In the genomic region with DNA sequence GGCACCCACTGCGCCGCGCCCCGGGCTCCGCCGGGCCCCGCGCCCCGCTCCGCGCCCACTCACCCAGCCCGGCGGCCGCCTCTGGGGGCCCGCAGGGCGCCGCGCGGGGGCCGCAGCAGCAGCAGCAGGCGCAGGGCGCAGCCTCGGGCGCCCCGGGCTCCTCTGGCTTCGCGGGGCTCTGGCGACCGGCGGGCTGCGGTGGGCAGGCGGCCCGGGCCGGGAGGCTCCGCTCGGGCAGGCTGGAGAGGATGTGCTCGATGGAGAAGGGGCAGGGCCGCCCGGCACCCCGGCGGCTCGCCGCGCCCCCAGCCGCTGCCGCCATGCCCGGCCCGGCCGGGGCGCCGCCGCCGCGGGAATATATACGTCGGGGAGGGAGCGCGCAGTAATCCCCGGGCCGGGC, we compare ENCODE assay signal across 10 cellular contexts. TPM values are rescaled to one million over a fixed set of nuclear protein-coding genes. Genes with fewer than 3 reads are reported as not detected.
DNase-seq lines count a peak whose midpoint lies in the region; ATAC-seq and TF ChIP-seq lines count a peak whose summit lies in the region.
"Had no signal": no experiment of that assay in that cellular context is flagged by ENCODE, and none has a peak within 500 bp of the region (broad histone marks: within the 10 kb centered on the region; RNA-seq: fewer than 3 reads in every experiment).

A gene with protein sequence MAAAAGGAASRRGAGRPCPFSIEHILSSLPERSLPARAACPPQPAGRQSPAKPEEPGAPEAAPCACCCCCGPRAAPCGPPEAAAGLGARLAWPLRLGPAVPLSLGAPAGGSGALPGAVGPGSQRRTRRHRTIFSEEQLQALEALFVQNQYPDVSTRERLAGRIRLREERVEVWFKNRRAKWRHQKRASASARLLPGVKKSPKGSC (minus strand): TSS at position 331 of the 400 bp plus-strand sequence. CDS start 9 bp downstream, at position 322.

- H3K27ac Mint-ChIP-seq in activated CD4-positive, alpha-beta T cell treated with anti-CD3 and anti-CD28 coated beads, Interleukin-2, amount 10 ng/mL, durations not matched to agents 7 days and 5 days, result no peak within 1 kb of the TSS
- no peak within 1 kb of the TSS for H3K27ac Mint-ChIP-seq in WTC11
- H3K27ac Mint-ChIP-seq in immature natural killer cell, result no peak within 1 kb of the TSS
- H3K27ac Mint-ChIP-seq in stimulated activated naive B cell treated with anti-CD40 and anti-IgM and Interleukin-4, amounts not matched to agents 10 μg/mL and 1 μg/mL and 100 μg/mL, for 72 hours, result peak within 1 kb of the TSS; percentile 82

- H3K27me3 Mint-ChIP-seq in activated CD4-positive, alpha-beta T cell treated with anti-CD3 and anti-CD28 coated beads, Interleukin-2, amount 10 ng/mL, durations not matched to agents 7 days and 5 days, result peaks cover 52% of the 10 kb centered on the region
- H3K27me3 Mint-ChIP-seq in WTC11 (ENCODE audit: low read depth) (peaks cover 79% of the 10 kb centered on the region), immature natural killer cell (ENCODE audit: low read depth in 3 of 3) (peaks cover 17 to 24% (median 19%) of the 10 kb centered on the region in 3 donors)
- H3K27me3 Mint-ChIP-seq in stimulated activated naive B cell treated with anti-CD40 and anti-IgM and Interleukin-4, amounts not matched to agents 10 μg/mL and 1 μg/mL and 100 μg/mL, for 72 hours, result peaks cover 50 to 69% of the 10 kb centered on the region in 2 donors

- H3K4me3 Mint-ChIP-seq in activated CD4-positive, alpha-beta T cell treated with anti-CD3 and anti-CD28 coated beads, Interleukin-2, amount 10 ng/mL, durations not matched to agents 7 days and 5 days, result peak within 1 kb of the TSS; percentile 60
- H3K4me3 Mint-ChIP-seq in WTC11 (peak within 1 kb of the TSS; percentile 72), immature natural killer cell (peak within 1 kb of the TSS in 3 of 5 donors; percentile 32 to 42 (median 39))
- peak within 1 kb of the TSS; percentile 73 to 74 for H3K4me3 Mint-ChIP-seq in stimulated activated naive B cell treated with anti-CD40 and anti-IgM and Interleukin-4, amounts not matched to agents 10 μg/mL and 1 μg/mL and 100 μg/mL, for 72 hours

- CTCF ChIA-PET in activated CD4-positive, alpha-beta T cell treated with anti-CD3 and anti-CD28 coated beads, Interleukin-2, amount 10 ng/mL, durations not matched to agents 7 days and 5 days (lab: Charles Lee), result interaction anchor here (0.6 to 1.3 kb wide), 2 partner anchors 24 to 333 kb away, joined by 3 to 5 read pairs; no protein-coding TSS in a partner anchor
- CTCF ChIA-PET in WTC11 (lab: Charles Lee), result interaction anchor here (0.6 to 3.4 kb wide), 3 partner anchors 28 to 65 kb away, joined by 4 to 11 read pairs (median 4); a partner anchor contains a TSS

- peaks cover 9% of the 10 kb centered on the region for H3K4me1 Mint-ChIP-seq in activated CD4-positive, alpha-beta T cell treated with anti-CD3 and anti-CD28 coated beads, Interleukin-2, amount 10 ng/mL, durations not matched to agents 7 days and 5 days
- H3K4me1 Mint-ChIP-seq in WTC11 (peaks cover 16% of the 10 kb centered on the region), immature natural killer cell (peaks cover under 1 to 6% of the 10 kb centered on the region in 2 donors)
- H3K4me1 Mint-ChIP-seq in stimulated activated naive B cell treated with anti-CD40 and anti-IgM and Interleukin-4, amounts not matched to agents 10 μg/mL and 1 μg/mL and 100 μg/mL, for 72 hours, result peaks cover 13 to 20% of the 10 kb centered on the region in 2 donors

- no peaks in the 10 kb centered on the region for H3K9me3 Mint-ChIP-seq in activated CD4-positive, alpha-beta T cell treated with anti-CD3 and anti-CD28 coated beads, Interleukin-2, amount 10 ng/mL, durations not matched to agents 7 days and 5 days
- H3K9me3 Mint-ChIP-seq in WTC11, result 0 out of 2 replicates have a peak, but pooled peaks cover 4% of the 10 kb centered on the region
- peaks cover 0 to 3% (median 0%) of the 10 kb centered on the region in 6 donors for H3K9me3 Mint-ChIP-seq in immature natural killer cell
- peaks cover 3 to 5% of the 10 kb centered on the region in 2 donors for H3K9me3 Mint-ChIP-seq in stimulated activated naive B cell treated with anti-CD40 and anti-IgM and Interleukin-4, amounts not matched to agents 10 μg/mL and 1 μg/mL and 100 μg/mL, for 72 hours

- POLR2A ChIA-PET in activated CD4-positive, alpha-beta T cell treated with anti-CD3 and anti-CD28 coated beads, Interleukin-2, amount 10 ng/mL, durations not matched to agents 7 days and 5 days (lab: Charles Lee), result no interaction called here
- POLR2A ChIA-PET in WTC11 (lab: Charles Lee), result no interaction called here

- DNase-seq in activated CD4-positive, alpha-beta T cell treated with anti-CD3 and anti-CD28 coated beads, Interleukin-2, amount 10 ng/mL, durations not matched to agents 7 days and 5 days, result no peak
- DNase-seq in activated CD4-positive, alpha-beta T cell treated with anti-CD3 and anti-CD28 coated beads, Interleukin-2, amount 50 U/mL, for 4 hours, result no peak
- no peak for DNase-seq in WTC11 (ENCODE audit: low spot score)
- no peak for DNase-seq in immature natural killer cell
- no peak for DNase-seq in stimulated activated naive B cell treated with anti-CD40 and anti-IgM and Interleukin-4, amounts not matched to agents 10 μg/mL and 1 μg/mL and 100 μg/mL, for 72 hours
- DNase-seq in hippocampal formation (lab: John Stamatoyannopoulos, UW), result no peak

- ATAC-seq in WTC11 (peak; percentile 23), GM19397 (IDR thresholded peaks at IDR 0.05; ENCODE audit: unreplicated experiment) (no peak), HG03520 (IDR thresholded peaks at IDR 0.05; ENCODE audit: unreplicated experiment) (no peak)
- no peak for ATAC-seq in stimulated activated naive B cell treated with anti-CD40 and anti-IgM and Interleukin-4, amounts not matched to agents 10 μg/mL and 1 μg/mL and 100 μg/mL, for 72 hours (replicated peaks)

- TF ChIP-seq CTCF in WTC11 (IDR thresholded peaks at IDR 0.05), result no peak

- peaks cover 4% of the 10 kb centered on the region for H3K36me3 Mint-ChIP-seq in activated CD4-positive, alpha-beta T cell treated with anti-CD3 and anti-CD28 coated beads, Interleukin-2, amount 10 ng/mL, durations not matched to agents 7 days and 5 days (ENCODE audit: low read depth)
- H3K36me3 Mint-ChIP-seq in WTC11, result peaks cover 4% of the 10 kb centered on the region; the same call in 1 of the 2 replicates
- H3K36me3 Mint-ChIP-seq in immature natural killer cell, result peaks cover 0 to 5% (median 4%) of the 10 kb centered on the region in 3 donors
- peaks cover 3 to 11% of the 10 kb centered on the region in 2 donors for H3K36me3 Mint-ChIP-seq in stimulated activated naive B cell treated with anti-CD40 and anti-IgM and Interleukin-4, amounts not matched to agents 10 μg/mL and 1 μg/mL and 100 μg/mL, for 72 hours

TF ChIP-seq in WTC11, 78 proteins besides CTCF, POLR2A, EP300 and RAD21 (continues in another document):
- TF ChIP-seq SP1 (CRISPR knock-in tag; conservative IDR thresholded peaks at IDR 0.05), result no peak
- TF ChIP-seq SMAD3 (CRISPR knock-in tag; IDR thresholded peaks at IDR 0.05; ENCODE audit: borderline replicate concordance), result no peak
- TF ChIP-seq CREB1 (CRISPR knock-in tag; IDR thresholded peaks at IDR 0.05), result no peak
- TF ChIP-seq HMGA2 (CRISPR knock-in tag; IDR thresholded peaks at IDR 0.05), result no peak
- TF ChIP-seq, protein P1, sequence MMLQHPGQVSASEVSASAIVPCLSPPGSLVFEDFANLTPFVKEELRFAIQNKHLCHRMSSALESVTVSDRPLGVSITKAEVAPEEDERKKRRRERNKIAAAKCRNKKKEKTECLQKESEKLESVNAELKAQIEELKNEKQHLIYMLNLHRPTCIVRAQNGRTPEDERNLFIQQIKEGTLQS (CRISPR knock-in tag; conservative IDR thresholded peaks at IDR 0.05), result no peak
- TF ChIP-seq NR3C1 (CRISPR knock-in tag; conservative IDR thresholded peaks at IDR 0.05; ENCODE audit: low read depth), result no peak
- TF ChIP-seq, protein P2, sequence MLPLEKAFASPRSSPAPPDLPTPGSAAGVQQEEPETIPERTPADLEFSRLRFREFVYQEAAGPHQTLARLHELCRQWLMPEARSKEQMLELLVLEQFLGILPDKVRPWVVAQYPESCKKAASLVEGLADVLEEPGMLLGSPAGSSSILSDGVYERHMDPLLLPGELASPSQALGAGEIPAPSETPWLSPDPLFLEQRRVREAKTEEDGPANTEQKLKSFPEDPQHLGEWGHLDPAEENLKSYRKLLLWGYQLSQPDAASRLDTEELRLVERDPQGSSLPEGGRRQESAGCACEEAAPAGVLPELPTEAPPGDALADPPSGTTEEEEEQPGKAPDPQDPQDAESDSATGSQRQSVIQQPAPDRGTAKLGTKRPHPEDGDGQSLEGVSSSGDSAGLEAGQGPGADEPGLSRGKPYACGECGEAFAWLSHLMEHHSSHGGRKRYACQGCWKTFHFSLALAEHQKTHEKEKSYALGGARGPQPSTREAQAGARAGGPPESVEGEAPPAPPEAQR (CRISPR knock-in tag; IDR thresholded peaks at IDR 0.05), result no peak
- no peak for TF ChIP-seq TCF7 (CRISPR knock-in tag; IDR thresholded peaks at IDR 0.05; ENCODE audit: low read depth)
- TF ChIP-seq, protein P3, sequence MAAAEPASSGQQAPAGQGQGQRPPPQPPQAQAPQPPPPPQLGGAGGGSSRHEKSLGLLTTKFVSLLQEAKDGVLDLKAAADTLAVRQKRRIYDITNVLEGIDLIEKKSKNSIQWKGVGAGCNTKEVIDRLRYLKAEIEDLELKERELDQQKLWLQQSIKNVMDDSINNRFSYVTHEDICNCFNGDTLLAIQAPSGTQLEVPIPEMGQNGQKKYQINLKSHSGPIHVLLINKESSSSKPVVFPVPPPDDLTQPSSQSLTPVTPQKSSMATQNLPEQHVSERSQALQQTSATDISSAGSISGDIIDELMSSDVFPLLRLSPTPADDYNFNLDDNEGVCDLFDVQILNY (CRISPR knock-in tag; IDR thresholded peaks at IDR 0.05), result no peak
- no peak for TF ChIP-seq TEAD1 (CRISPR knock-in tag; IDR thresholded peaks at IDR 0.05)

RNA-seq across cellular contexts. Expression of the gene that starts here (rescaled TPM):
- total RNA-seq in activated CD4-positive, alpha-beta T cell treated with anti-CD3 and anti-CD28 coated beads, Interleukin-2, amount 10 ng/mL, durations not matched to agents 7 days and 5 days, result not detected
- 0.44 to 0.68 TPM in 2 of 3 replicates, not detected in the other for total RNA-seq in WTC11 (2021)
- polyA plus RNA-seq in immature natural killer cell, result not detected
- total RNA-seq: glomerular endothelial cell had no signal
- polyA plus RNA-seq: AG04450 had no signal

Comparison
In these comparisons a context has a peak if more than half of its experiments do, and no peak if none do; other contexts are left out.
1. Peak in ATAC-seq in WTC11; RNA of the gene not detected or under 1 TPM.